Comparison of ENCODE assay signal across 1 cellular context in genomic region chr13:40692946-40693345, GRCh38.
TF ChIP-seq lines count a peak whose summit lies in the region.

No MANE protein-coding gene starts in this region.

TF ChIP-seq in GM12878, 131 proteins besides CTCF, POLR2A, EP300 and RAD21:
- TF ChIP-seq, protein P1, sequence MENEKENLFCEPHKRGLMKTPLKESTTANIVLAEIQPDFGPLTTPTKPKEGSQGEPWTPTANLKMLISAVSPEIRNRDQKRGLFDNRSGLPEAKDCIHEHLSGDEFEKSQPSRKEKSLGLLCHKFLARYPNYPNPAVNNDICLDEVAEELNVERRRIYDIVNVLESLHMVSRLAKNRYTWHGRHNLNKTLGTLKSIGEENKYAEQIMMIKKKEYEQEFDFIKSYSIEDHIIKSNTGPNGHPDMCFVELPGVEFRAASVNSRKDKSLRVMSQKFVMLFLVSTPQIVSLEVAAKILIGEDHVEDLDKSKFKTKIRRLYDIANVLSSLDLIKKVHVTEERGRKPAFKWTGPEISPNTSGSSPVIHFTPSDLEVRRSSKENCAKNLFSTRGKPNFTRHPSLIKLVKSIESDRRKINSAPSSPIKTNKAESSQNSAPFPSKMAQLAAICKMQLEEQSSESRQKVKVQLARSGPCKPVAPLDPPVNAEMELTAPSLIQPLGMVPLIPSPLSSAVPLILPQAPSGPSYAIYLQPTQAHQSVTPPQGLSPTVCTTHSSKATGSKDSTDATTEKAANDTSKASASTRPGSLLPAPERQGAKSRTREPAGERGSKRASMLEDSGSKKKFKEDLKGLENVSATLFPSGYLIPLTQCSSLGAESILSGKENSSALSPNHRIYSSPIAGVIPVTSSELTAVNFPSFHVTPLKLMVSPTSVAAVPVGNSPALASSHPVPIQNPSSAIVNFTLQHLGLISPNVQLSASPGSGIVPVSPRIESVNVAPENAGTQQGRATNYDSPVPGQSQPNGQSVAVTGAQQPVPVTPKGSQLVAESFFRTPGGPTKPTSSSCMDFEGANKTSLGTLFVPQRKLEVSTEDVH (IDR thresholded peaks at IDR 0.05; ENCODE audit: low read depth, partially characterized antibody): no peak
- TF ChIP-seq ATF7 (IDR thresholded peaks at IDR 0.05; ENCODE audit: low read depth) (peak; percentile 28; the same call in 1 of the 2 replicates), NR2F1 (conservative IDR thresholded peaks at IDR 0.05) (no peak), IRF4 (IDR thresholded peaks at IDR 0.05; ENCODE audit: low read depth, low read length) (no peak), KAT2A (conservative IDR thresholded peaks at IDR 0.05; ENCODE audit: control insufficient read depth, low read depth, low read length) (no peak), MTA2 (IDR thresholded peaks at IDR 0.05; ENCODE audit: low read depth) (peak; percentile 42; the same call in 1 of the 2 replicates), RUNX3 (IDR thresholded peaks at IDR 0.05; ENCODE audit: low read length) (0 out of 2 replicates have a peak, but pooled peaks have one; percentile 18), ZNF384 (IDR thresholded peaks at IDR 0.05; ENCODE audit: borderline replicate concordance, low read depth, low read length) (peak; percentile 35), POLR2AphosphoS2 (IDR thresholded peaks at IDR 0.05; ENCODE audit: low read depth, low read length) (no peak), SMAD1 (IDR thresholded peaks at IDR 0.05; ENCODE audit: low read depth, partially characterized antibody) (no peak), POU2F2 (IDR thresholded peaks at IDR 0.05; ENCODE audit: borderline replicate concordance, low read depth, low read length) (peak; percentile 37; the same call in 1 of the 3 replicates), YBX1 (IDR thresholded peaks at IDR 0.05) (no peak), MEF2B (IDR thresholded peaks at IDR 0.05; ENCODE audit: partially characterized antibody, poor library complexity, severe bottlenecking) (peak; percentile 13), NR2C1 (IDR thresholded peaks at IDR 0.05) (no peak), TCF12 (IDR thresholded peaks at IDR 0.05; ENCODE audit: low read depth, low read length) (no peak)
- TF ChIP-seq, protein P2, sequence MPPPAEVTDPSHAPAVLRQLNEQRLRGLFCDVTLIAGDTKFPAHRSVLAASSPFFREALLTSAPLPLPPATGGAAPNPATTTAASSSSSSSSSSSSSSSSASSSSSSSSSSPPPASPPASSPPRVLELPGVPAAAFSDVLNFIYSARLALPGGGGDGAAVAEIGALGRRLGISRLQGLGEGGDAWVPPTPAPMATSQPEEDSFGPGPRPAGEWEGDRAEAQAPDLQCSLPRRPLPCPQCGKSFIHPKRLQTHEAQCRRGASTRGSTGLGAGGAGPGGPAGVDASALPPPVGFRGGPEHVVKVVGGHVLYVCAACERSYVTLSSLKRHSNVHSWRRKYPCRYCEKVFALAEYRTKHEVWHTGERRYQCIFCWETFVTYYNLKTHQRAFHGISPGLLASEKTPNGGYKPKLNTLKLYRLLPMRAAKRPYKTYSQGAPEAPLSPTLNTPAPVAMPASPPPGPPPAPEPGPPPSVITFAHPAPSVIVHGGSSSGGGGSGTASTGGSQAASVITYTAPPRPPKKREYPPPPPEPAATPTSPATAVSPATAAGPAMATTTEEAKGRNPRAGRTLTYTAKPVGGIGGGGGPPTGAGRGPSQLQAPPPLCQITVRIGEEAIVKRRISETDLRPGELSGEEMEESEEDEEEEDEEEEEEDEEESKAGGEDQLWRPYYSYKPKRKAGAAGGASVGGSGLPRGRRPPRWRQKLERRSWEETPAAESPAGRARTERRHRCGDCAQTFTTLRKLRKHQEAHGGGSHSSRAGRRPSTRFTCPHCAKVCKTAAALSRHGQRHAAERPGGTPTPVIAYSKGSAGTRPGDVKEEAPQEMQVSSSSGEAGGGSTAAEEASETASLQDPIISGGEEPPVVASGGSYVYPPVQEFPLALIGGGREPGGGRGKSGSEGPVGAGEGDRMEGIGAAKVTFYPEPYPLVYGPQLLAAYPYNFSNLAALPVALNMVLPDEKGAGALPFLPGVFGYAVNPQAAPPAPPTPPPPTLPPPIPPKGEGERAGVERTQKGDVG (CRISPR knock-in tag; IDR thresholded peaks at IDR 0.05): no peak
- TF ChIP-seq, protein P3, sequence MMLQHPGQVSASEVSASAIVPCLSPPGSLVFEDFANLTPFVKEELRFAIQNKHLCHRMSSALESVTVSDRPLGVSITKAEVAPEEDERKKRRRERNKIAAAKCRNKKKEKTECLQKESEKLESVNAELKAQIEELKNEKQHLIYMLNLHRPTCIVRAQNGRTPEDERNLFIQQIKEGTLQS (IDR thresholded peaks at IDR 0.05; ENCODE audit: borderline replicate concordance, extremely low read depth, low read depth, low read length): no peak
- TF ChIP-seq, protein P4, sequence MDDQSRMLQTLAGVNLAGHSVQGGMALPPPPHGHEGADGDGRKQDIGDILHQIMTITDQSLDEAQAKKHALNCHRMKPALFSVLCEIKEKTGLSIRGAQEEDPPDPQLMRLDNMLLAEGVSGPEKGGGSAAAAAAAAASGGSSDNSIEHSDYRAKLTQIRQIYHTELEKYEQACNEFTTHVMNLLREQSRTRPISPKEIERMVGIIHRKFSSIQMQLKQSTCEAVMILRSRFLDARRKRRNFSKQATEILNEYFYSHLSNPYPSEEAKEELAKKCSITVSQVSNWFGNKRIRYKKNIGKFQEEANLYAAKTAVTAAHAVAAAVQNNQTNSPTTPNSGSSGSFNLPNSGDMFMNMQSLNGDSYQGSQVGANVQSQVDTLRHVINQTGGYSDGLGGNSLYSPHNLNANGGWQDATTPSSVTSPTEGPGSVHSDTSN (IDR thresholded peaks at IDR 0.05; ENCODE audit: insufficient replicate concordance, low read depth, low read length): no peak
- TF ChIP-seq, protein P5, sequence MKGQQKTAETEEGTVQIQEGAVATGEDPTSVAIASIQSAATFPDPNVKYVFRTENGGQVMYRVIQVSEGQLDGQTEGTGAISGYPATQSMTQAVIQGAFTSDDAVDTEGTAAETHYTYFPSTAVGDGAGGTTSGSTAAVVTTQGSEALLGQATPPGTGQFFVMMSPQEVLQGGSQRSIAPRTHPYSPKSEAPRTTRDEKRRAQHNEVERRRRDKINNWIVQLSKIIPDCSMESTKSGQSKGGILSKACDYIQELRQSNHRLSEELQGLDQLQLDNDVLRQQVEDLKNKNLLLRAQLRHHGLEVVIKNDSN (IDR thresholded peaks at IDR 0.05; ENCODE audit: borderline replicate concordance, extremely low read length, insufficient read depth, low read depth, low read length): no peak
- TF ChIP-seq, protein P6, sequence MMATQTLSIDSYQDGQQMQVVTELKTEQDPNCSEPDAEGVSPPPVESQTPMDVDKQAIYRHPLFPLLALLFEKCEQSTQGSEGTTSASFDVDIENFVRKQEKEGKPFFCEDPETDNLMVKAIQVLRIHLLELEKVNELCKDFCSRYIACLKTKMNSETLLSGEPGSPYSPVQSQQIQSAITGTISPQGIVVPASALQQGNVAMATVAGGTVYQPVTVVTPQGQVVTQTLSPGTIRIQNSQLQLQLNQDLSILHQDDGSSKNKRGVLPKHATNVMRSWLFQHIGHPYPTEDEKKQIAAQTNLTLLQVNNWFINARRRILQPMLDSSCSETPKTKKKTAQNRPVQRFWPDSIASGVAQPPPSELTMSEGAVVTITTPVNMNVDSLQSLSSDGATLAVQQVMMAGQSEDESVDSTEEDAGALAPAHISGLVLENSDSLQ (IDR thresholded peaks at IDR 0.05): peak; percentile 77
